ENCODE assay signal across 2 cellular contexts in the genomic region with DNA sequence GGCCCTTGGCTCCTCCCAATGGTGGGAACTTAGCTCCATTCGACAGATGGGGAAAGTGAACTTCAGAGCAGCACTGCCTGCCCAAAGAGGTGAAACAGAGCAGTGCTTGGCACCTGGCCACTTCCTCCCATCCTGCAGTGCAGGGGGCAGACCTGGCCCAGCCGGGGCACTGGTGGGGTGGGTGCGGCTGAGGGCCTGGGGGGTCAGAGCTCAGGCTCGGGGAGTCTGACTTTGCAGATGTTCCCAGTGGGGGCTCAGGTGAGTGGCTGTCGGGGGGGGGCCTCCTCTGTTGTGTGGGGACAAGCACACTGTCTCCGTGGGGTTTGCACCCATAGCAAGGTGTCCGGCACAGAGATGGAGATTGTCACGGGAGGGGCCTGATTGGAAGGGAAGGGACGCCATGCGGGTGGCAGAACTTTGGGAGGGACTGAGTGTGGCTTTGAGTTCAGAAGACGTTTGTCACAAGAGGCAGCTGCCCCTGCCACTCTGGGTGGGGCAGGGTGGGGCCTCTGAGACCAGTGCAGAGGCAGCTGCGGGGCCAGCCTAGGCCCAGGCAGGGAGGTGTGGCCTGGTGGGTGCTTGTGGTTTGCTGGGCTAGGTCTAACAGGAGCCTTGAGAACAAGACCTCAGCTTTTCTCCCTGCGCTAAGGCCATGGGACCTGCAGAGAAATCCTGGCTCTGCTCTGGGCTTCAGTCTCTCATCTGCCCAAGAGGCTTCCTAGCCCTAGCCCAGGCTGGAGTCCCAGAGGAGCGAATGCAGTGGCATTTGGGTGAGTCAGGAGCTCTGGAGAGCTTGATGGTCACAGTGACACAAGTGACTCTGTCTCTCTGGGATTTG.
TF ChIP-seq lines count a peak whose summit lies in the region.

No MANE protein-coding gene starts in this region.

TF ChIP-seq in SK-N-SH, 30 proteins besides CTCF, POLR2A, EP300 and RAD21:
- TF ChIP-seq, protein P1, sequence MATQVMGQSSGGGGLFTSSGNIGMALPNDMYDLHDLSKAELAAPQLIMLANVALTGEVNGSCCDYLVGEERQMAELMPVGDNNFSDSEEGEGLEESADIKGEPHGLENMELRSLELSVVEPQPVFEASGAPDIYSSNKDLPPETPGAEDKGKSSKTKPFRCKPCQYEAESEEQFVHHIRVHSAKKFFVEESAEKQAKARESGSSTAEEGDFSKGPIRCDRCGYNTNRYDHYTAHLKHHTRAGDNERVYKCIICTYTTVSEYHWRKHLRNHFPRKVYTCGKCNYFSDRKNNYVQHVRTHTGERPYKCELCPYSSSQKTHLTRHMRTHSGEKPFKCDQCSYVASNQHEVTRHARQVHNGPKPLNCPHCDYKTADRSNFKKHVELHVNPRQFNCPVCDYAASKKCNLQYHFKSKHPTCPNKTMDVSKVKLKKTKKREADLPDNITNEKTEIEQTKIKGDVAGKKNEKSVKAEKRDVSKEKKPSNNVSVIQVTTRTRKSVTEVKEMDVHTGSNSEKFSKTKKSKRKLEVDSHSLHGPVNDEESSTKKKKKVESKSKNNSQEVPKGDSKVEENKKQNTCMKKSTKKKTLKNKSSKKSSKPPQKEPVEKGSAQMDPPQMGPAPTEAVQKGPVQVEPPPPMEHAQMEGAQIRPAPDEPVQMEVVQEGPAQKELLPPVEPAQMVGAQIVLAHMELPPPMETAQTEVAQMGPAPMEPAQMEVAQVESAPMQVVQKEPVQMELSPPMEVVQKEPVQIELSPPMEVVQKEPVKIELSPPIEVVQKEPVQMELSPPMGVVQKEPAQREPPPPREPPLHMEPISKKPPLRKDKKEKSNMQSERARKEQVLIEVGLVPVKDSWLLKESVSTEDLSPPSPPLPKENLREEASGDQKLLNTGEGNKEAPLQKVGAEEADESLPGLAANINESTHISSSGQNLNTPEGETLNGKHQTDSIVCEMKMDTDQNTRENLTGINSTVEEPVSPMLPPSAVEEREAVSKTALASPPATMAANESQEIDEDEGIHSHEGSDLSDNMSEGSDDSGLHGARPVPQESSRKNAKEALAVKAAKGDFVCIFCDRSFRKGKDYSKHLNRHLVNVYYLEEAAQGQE (IDR thresholded peaks at IDR 0.05; ENCODE audit: low read depth, low read length) = no peak
- TF ChIP-seq RFX5 (IDR thresholded peaks at IDR 0.05; ENCODE audit: low read length) (no peak), MEF2A (IDR thresholded peaks at IDR 0.05; ENCODE audit: borderline replicate concordance, low read depth) (no peak), SMC3 (IDR thresholded peaks at IDR 0.05; ENCODE audit: low read depth, low read length) (no peak), TEAD4 (IDR thresholded peaks at IDR 0.05; ENCODE audit: borderline replicate concordance, insufficient read depth) (no peak)
- TF ChIP-seq, protein P2, sequence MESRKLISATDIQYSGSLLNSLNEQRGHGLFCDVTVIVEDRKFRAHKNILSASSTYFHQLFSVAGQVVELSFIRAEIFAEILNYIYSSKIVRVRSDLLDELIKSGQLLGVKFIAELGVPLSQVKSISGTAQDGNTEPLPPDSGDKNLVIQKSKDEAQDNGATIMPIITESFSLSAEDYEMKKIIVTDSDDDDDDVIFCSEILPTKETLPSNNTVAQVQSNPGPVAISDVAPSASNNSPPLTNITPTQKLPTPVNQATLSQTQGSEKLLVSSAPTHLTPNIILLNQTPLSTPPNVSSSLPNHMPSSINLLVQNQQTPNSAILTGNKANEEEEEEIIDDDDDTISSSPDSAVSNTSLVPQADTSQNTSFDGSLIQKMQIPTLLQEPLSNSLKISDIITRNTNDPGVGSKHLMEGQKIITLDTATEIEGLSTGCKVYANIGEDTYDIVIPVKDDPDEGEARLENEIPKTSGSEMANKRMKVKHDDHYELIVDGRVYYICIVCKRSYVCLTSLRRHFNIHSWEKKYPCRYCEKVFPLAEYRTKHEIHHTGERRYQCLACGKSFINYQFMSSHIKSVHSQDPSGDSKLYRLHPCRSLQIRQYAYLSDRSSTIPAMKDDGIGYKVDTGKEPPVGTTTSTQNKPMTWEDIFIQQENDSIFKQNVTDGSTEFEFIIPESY (IDR thresholded peaks at IDR 0.05; ENCODE audit: borderline replicate concordance, low read depth) = no peak
TF ChIP-seq in SK-N-SH: peak in this region for 0.

TF ChIP-seq in SK-N-SH treated with all-trans-retinoic acid at 6 μM for 48 hours, 23 proteins besides CTCF, POLR2A, EP300 and RAD21:
- TF ChIP-seq GLIS3 (CRISPR knock-in tag; IDR thresholded peaks at IDR 0.05) = no peak
- TF ChIP-seq ZFP3 (CRISPR knock-in tag; IDR thresholded peaks at IDR 0.05) = no peak
- no peak for TF ChIP-seq BACH2 (CRISPR knock-in tag; IDR thresholded peaks at IDR 0.05; ENCODE audit: borderline replicate concordance)
- TF ChIP-seq, protein P3, sequence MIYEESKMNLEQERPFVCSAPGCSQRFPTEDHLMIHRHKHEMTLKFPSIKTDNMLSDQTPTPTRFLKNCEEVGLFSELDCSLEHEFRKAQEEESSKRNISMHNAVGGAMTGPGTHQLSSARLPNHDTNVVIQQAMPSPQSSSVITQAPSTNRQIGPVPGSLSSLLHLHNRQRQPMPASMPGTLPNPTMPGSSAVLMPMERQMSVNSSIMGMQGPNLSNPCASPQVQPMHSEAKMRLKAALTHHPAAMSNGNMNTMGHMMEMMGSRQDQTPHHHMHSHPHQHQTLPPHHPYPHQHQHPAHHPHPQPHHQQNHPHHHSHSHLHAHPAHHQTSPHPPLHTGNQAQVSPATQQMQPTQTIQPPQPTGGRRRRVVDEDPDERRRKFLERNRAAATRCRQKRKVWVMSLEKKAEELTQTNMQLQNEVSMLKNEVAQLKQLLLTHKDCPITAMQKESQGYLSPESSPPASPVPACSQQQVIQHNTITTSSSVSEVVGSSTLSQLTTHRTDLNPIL (CRISPR knock-in tag; IDR thresholded peaks at IDR 0.05; ENCODE audit: low read depth) = no peak
- TF ChIP-seq PPARA (CRISPR knock-in tag; IDR thresholded peaks at IDR 0.05; ENCODE audit: borderline replicate concordance) = no peak
- no peak for TF ChIP-seq ZFP30 (CRISPR knock-in tag; IDR thresholded peaks at IDR 0.05)
- TF ChIP-seq TOX (CRISPR knock-in tag; IDR thresholded peaks at IDR 0.05; ENCODE audit: borderline replicate concordance) = no peak
- TF ChIP-seq, protein P4, sequence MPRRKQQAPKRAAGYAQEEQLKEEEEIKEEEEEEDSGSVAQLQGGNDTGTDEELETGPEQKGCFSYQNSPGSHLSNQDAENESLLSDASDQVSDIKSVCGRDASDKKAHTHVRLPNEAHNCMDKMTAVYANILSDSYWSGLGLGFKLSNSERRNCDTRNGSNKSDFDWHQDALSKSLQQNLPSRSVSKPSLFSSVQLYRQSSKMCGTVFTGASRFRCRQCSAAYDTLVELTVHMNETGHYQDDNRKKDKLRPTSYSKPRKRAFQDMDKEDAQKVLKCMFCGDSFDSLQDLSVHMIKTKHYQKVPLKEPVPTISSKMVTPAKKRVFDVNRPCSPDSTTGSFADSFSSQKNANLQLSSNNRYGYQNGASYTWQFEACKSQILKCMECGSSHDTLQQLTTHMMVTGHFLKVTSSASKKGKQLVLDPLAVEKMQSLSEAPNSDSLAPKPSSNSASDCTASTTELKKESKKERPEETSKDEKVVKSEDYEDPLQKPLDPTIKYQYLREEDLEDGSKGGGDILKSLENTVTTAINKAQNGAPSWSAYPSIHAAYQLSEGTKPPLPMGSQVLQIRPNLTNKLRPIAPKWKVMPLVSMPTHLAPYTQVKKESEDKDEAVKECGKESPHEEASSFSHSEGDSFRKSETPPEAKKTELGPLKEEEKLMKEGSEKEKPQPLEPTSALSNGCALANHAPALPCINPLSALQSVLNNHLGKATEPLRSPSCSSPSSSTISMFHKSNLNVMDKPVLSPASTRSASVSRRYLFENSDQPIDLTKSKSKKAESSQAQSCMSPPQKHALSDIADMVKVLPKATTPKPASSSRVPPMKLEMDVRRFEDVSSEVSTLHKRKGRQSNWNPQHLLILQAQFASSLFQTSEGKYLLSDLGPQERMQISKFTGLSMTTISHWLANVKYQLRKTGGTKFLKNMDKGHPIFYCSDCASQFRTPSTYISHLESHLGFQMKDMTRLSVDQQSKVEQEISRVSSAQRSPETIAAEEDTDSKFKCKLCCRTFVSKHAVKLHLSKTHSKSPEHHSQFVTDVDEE (CRISPR knock-in tag; IDR thresholded peaks at IDR 0.05) = no peak
- TF ChIP-seq, protein P5, sequence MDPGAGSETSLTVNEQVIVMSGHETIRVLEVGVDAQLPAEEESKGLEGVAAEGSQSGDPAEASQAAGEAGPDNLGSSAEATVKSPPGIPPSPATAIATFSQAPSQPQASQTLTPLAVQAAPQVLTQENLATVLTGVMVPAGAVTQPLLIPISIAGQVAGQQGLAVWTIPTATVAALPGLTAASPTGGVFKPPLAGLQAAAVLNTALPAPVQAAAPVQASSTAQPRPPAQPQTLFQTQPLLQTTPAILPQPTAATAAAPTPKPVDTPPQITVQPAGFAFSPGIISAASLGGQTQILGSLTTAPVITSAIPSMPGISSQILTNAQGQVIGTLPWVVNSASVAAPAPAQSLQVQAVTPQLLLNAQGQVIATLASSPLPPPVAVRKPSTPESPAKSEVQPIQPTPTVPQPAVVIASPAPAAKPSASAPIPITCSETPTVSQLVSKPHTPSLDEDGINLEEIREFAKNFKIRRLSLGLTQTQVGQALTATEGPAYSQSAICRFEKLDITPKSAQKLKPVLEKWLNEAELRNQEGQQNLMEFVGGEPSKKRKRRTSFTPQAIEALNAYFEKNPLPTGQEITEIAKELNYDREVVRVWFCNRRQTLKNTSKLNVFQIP (CRISPR knock-in tag; IDR thresholded peaks at IDR 0.05; ENCODE audit: borderline replicate concordance, low read depth) = no peak
- no peak for TF ChIP-seq SNAI2 (CRISPR knock-in tag; IDR thresholded peaks at IDR 0.05)
- TF ChIP-seq ZNF8 (CRISPR knock-in tag; IDR thresholded peaks at IDR 0.05) = no peak
- TF ChIP-seq, protein P6, sequence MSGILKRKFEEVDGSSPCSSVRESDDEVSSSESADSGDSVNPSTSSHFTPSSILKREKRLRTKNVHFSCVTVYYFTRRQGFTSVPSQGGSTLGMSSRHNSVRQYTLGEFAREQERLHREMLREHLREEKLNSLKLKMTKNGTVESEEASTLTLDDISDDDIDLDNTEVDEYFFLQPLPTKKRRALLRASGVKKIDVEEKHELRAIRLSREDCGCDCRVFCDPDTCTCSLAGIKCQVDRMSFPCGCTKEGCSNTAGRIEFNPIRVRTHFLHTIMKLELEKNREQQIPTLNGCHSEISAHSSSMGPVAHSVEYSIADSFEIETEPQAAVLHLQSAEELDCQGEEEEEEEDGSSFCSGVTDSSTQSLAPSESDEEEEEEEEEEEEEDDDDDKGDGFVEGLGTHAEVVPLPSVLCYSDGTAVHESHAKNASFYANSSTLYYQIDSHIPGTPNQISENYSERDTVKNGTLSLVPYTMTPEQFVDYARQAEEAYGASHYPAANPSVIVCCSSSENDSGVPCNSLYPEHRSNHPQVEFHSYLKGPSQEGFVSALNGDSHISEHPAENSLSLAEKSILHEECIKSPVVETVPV (CRISPR knock-in tag; IDR thresholded peaks at IDR 0.05) = no peak
- no peak for TF ChIP-seq ISL1 (CRISPR knock-in tag; IDR thresholded peaks at IDR 0.05)
